7 cellular contexts compared by ENCODE assay signal in genomic region chr2:205686231-205687017, GRCh38. TPM values are rescaled to one million over a fixed set of nuclear protein-coding genes. Genes with fewer than 3 reads are reported as not detected.
A peak's percentile ranks its signal among the peaks of the same experiment; 100 is the strongest.
DNase-seq lines count a peak whose midpoint lies in the region; ATAC-seq and TF ChIP-seq lines count a peak whose summit lies in the region.

No MANE protein-coding gene starts in this region.

- H3K27me3 ChIP-seq in GM23338 (ENCODE audit: insufficient read depth) (peaks cover 58% of the 10 kb centered on the region), right cardiac atrium (ENCODE audit: control insufficient read depth, insufficient read depth) (no peaks in the 10 kb centered on the region), skeletal muscle satellite cell (ENCODE audit: control insufficient read depth, insufficient read depth, low read length) (no peaks in the 10 kb centered on the region)

- H3K79me2 ChIP-seq in GM23338 (replicated peaks; ENCODE audit: insufficient read depth) = peaks cover 44% of the 10 kb centered on the region

- H4K20me1 ChIP-seq in GM23338 (replicated peaks; ENCODE audit: insufficient read depth) = 0 out of 2 replicates have a peak, but pooled peaks cover 5% of the 10 kb centered on the region

- H3K27ac ChIP-seq in GM23338 (ENCODE audit: low read depth) (no peak overlapping the region), right cardiac atrium (ENCODE audit: low read length) (no peak overlapping the region)

- peaks cover 38% of the 10 kb centered on the region for H3K4me1 ChIP-seq in GM23338 (ENCODE audit: insufficient read depth)
- peaks cover 3% of the 10 kb centered on the region for H3K4me1 ChIP-seq in right cardiac atrium (ENCODE audit: control insufficient read depth, insufficient read depth, low read length)
- peaks cover 30% of the 10 kb centered on the region for H3K4me1 ChIP-seq in skeletal muscle satellite cell (ENCODE audit: control insufficient read depth, insufficient read depth, low read length)

- peak; percentile 37 to 45 for TF ChIP-seq CTCF in GM23338 (conservative IDR thresholded peaks at IDR 0.05; ENCODE audit: low read depth in 2 of 2)

- no peaks in the 10 kb centered on the region; the same call in 1 of the 2 replicates for H3K9me2 ChIP-seq in GM23338 (ENCODE audit: insufficient read depth)

- DNase-seq in GM23338 (ENCODE audit: low spot score) = peak; percentile 68
- DNase-seq in activated CD4-positive, alpha-beta memory T cell treated with anti-CD3 and anti-CD28 coated beads, Interleukin-2, amount 10 ng/mL, durations not matched to agents 7 days and 5 days = no peak
- DNase-seq in right cardiac atrium = peak in 2 of 3 donors; percentile 66 to 75

- H3K36me3 Mint-ChIP-seq in GM23338 (ENCODE audit: low read depth) = peaks cover 7% of the 10 kb centered on the region
- no peaks in the 10 kb centered on the region for H3K36me3 Mint-ChIP-seq in activated CD4-positive, alpha-beta memory T cell treated with anti-CD3 and anti-CD28 coated beads, Interleukin-2, amount 10 ng/mL, durations not matched to agents 7 days and 5 days (ENCODE audit: low read depth)

- peaks cover 45% of the 10 kb centered on the region for H3K27me3 Mint-ChIP-seq in GM23338 (ENCODE audit: insufficient read depth, low read depth, poor library complexity)
- peaks cover 74% of the 10 kb centered on the region for H3K27me3 Mint-ChIP-seq in activated CD4-positive, alpha-beta memory T cell treated with anti-CD3 and anti-CD28 coated beads, Interleukin-2, amount 10 ng/mL, durations not matched to agents 7 days and 5 days

- POLR2A ChIA-PET in activated CD4-positive, alpha-beta memory T cell treated with anti-CD3 and anti-CD28 coated beads, Interleukin-2, amount 10 ng/mL, durations not matched to agents 7 days and 5 days (lab: Charles Lee) = no interaction called here

- 20% methylated on average over 43 of the region's 43 CpGs for WGBS in right cardiac atrium

- H3K4me3 ChIP-seq in GM23338 (peak overlapping the region; percentile 84), right cardiac atrium (ENCODE audit: low read length) (peak overlapping the region; percentile 77), skeletal muscle satellite cell (ENCODE audit: low read length) (peak overlapping the region; percentile 78)

- H3K9me3 ChIP-seq in right cardiac atrium (ENCODE audit: control insufficient read depth, low read length) (no peaks in the 10 kb centered on the region), skeletal muscle satellite cell (replicated peaks; ENCODE audit: low read length) (no peaks in the 10 kb centered on the region)

- peak overlapping the region; percentile 68 for H3K9ac ChIP-seq in skeletal muscle satellite cell (ENCODE audit: low read depth, low read length)

- peak overlapping the region; percentile 96 for H2AFZ ChIP-seq in GM23338

- no peaks in the 10 kb centered on the region; the same call in 2 of the 3 replicates for H3K9me3 Mint-ChIP-seq in GM23338
- H3K9me3 Mint-ChIP-seq in activated CD4-positive, alpha-beta memory T cell treated with anti-CD3 and anti-CD28 coated beads, Interleukin-2, amount 10 ng/mL, durations not matched to agents 7 days and 5 days = no peaks in the 10 kb centered on the region

- no peaks in the 10 kb centered on the region for H3K36me3 ChIP-seq in GM23338 (ENCODE audit: insufficient read depth)
- no peaks in the 10 kb centered on the region for H3K36me3 ChIP-seq in skeletal muscle satellite cell (ENCODE audit: insufficient read depth, low read length)

- intact Hi-C loops in right cardiac atrium (cut with DNase I) = loop anchor here in 2 of 4 donors (10.0 kb wide), 3 partner anchors 992 to 1542 kb away; no protein-coding TSS in a partner anchor

- no peaks in the 10 kb centered on the region; the same call in 1 of the 2 replicates for H3F3A ChIP-seq in GM23338 (replicated peaks; ENCODE audit: low read depth)

- H3K27ac Mint-ChIP-seq in GM23338 = peak overlapping the region; percentile 40
- H3K27ac Mint-ChIP-seq in activated CD4-positive, alpha-beta memory T cell treated with anti-CD3 and anti-CD28 coated beads, Interleukin-2, amount 10 ng/mL, durations not matched to agents 7 days and 5 days = no peak overlapping the region

- peak; percentile 3 for ATAC-seq in GM23338
- no peak for ATAC-seq in right cardiac atrium
- ATAC-seq in GM18858 (IDR thresholded peaks at IDR 0.05; ENCODE audit: unreplicated experiment) = no peak
- no peak for ATAC-seq in activated CD4-positive, CD25-positive, alpha-beta regulatory T cell treated with anti-CD3 and anti-CD28 coated beads, Interleukin-2, amount 50 U/mL, for 24 hours
- ATAC-seq in GM21381 (IDR thresholded peaks at IDR 0.05; ENCODE audit: unreplicated experiment) = no peak

- H3K4me3 Mint-ChIP-seq in GM23338 = peak overlapping the region; percentile 84
- peak overlapping the region; percentile 61 for H3K4me3 Mint-ChIP-seq in activated CD4-positive, alpha-beta memory T cell treated with anti-CD3 and anti-CD28 coated beads, Interleukin-2, amount 10 ng/mL, durations not matched to agents 7 days and 5 days

- H3K4me2 ChIP-seq in GM23338 (peak overlapping the region; percentile 99), skeletal muscle satellite cell (ENCODE audit: low read length) (peak overlapping the region; percentile 98)

- peaks cover 56% of the 10 kb centered on the region for H3K4me1 Mint-ChIP-seq in GM23338
- H3K4me1 Mint-ChIP-seq in activated CD4-positive, alpha-beta memory T cell treated with anti-CD3 and anti-CD28 coated beads, Interleukin-2, amount 10 ng/mL, durations not matched to agents 7 days and 5 days = peaks cover 36% of the 10 kb centered on the region

- CTCF ChIA-PET in activated CD4-positive, alpha-beta memory T cell treated with anti-CD3 and anti-CD28 coated beads, Interleukin-2, amount 10 ng/mL, durations not matched to agents 7 days and 5 days (lab: Charles Lee) = no interaction called here

TF ChIP-seq in GM23338, 12 proteins besides CTCF, POLR2A, EP300 and RAD21:
- peak; percentile 67 for TF ChIP-seq ETS1 (IDR thresholded peaks at IDR 0.05)
- TF ChIP-seq ZNF114 (CRISPR knock-in tag; IDR thresholded peaks at IDR 0.05) = no peak
- TF ChIP-seq EZH2phosphoT487 (IDR thresholded peaks at IDR 0.05; ENCODE audit: unreplicated experiment) = no peak
- TF ChIP-seq STAT1 (IDR thresholded peaks at IDR 0.05; ENCODE audit: unreplicated experiment) = no peak
- peak; percentile 27 for TF ChIP-seq EZH2 (IDR thresholded peaks at IDR 0.05; ENCODE audit: low read depth, unreplicated experiment)
- no peak for TF ChIP-seq NANOG (IDR thresholded peaks at IDR 0.05; ENCODE audit: borderline replicate concordance)
- TF ChIP-seq CREB1 (CRISPR knock-in tag; IDR thresholded peaks at IDR 0.05; ENCODE audit: low read depth) = no peak
- TF ChIP-seq POLR2AphosphoS5 (IDR thresholded peaks at IDR 0.05; ENCODE audit: low read depth) = no peak
- TF ChIP-seq JUNB (IDR thresholded peaks at IDR 0.05; ENCODE audit: unreplicated experiment) = no peak

RNA-seq across cellular contexts. Expression of gene NRP2, which starts 4.1 kb away (rescaled TPM):
- 17.4 and 22.0 TPM in 2 replicates for total RNA-seq in GM23338 (2014; rRNA removed; shearing (Covaris generic))
- polyA plus RNA-seq in GM23338 (2016; fragmentation: Nextera tagmentation; extraction: Ambion mirVana) = 18.4 and 19.1 TPM in 2 replicates
- 1 to 10 TPM; 1.4 to 2.3 TPM for total RNA-seq in activated CD4-positive, alpha-beta memory T cell treated with anti-CD3 and anti-CD28 coated beads, Interleukin-2, amount 10 ng/mL, durations not matched to agents 7 days and 5 days
- 10 to 100 TPM in 1 of 4 donors, 1 to 10 TPM in 3; 8.9 to 11.1 (median 9.7) TPM for total RNA-seq in right cardiac atrium
- 5.7 TPM for polyA plus RNA-seq in right cardiac atrium
- total RNA-seq in skeletal muscle satellite cell (2012; rRNA removed) = 3.3 and 9.2 TPM in 2 replicates
